Comparison of ENCODE assay signal across 25 cellular contexts in the genomic region with DNA sequence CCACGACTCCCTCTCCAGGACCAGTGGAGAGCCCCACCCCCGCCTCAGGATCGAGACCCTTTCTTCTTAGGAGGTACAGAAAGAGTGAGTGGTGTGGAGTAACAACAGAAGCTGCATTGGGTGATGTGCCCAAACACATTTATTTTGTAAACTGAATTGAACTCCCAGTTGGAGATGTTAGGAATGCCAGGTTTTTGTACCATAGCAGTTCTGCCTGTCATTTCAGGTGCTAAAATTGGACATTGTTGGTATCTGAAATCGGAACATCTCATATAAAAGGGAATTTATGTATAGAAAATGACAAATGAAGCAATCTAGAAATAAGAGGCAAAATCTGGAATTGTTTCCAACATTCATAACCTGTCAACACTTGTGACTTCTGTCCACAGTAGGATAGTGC.
A peak's percentile ranks its signal among the peaks of the same experiment; 100 is the strongest.
DNase-seq lines count a peak whose midpoint lies in the region; ATAC-seq and TF ChIP-seq lines count a peak whose summit lies in the region.
"Had no signal": no experiment of that assay in that cellular context is flagged by ENCODE, and none has a peak within 500 bp of the region (broad histone marks: within the 10 kb centered on the region; RNA-seq: fewer than 3 reads in every experiment).

No MANE protein-coding gene starts in this region.

- H3K27ac ChIP-seq in naive thymus-derived CD4-positive, alpha-beta T cell (ENCODE audit: low read depth, low read length), result no peak overlapping the region
- no peak overlapping the region for H3K27ac ChIP-seq in lower lobe of right lung
- no peak overlapping the region for H3K27ac ChIP-seq in SJCRH30
- H3K27ac ChIP-seq: 22Rv1, C4-2B, GM23248 had no signal

- H3K27ac Mint-ChIP-seq in activated CD8-positive, alpha-beta T cell treated with anti-CD3 and anti-CD28 coated beads for 36 hours, result peak overlapping the region; percentile 48
- H3K27ac Mint-ChIP-seq in activated CD8-positive, alpha-beta T cell treated with anti-CD3 and anti-CD28 coated beads, Interleukin-2, amount 10 ng/mL, durations not matched to agents 7 days and 5 days, result no peak overlapping the region
- peak overlapping the region; percentile 65 for H3K27ac Mint-ChIP-seq in activated naive CD8-positive, alpha-beta T cell treated with anti-CD3 and anti-CD28 coated beads for 36 hours
- peak overlapping the region in 5 of 9 donors; percentile 36 to 71 (median 67) for H3K27ac Mint-ChIP-seq in naive thymus-derived CD4-positive, alpha-beta T cell

- H3K36me3 Mint-ChIP-seq in activated CD8-positive, alpha-beta T cell treated with anti-CD3 and anti-CD28 coated beads for 36 hours (ENCODE audit: low read depth), result peaks cover 54% of the 10 kb centered on the region
- H3K36me3 Mint-ChIP-seq in activated CD8-positive, alpha-beta T cell treated with anti-CD3 and anti-CD28 coated beads, Interleukin-2, amount 10 ng/mL, durations not matched to agents 7 days and 5 days (ENCODE audit: low read depth), result peaks cover 64% of the 10 kb centered on the region
- H3K36me3 Mint-ChIP-seq in activated naive CD8-positive, alpha-beta T cell treated with anti-CD3 and anti-CD28 coated beads for 36 hours, result peaks cover 43% of the 10 kb centered on the region
- peaks cover 3 to 35% (median 17%) of the 10 kb centered on the region in 5 donors for H3K36me3 Mint-ChIP-seq in naive thymus-derived CD4-positive, alpha-beta T cell

- intact Hi-C loops in activated CD8-positive, alpha-beta T cell treated with anti-CD3 and anti-CD28 coated beads for 36 hours (cut with micrococcal nuclease), result loop anchor here (10.0 kb wide), 1 partner anchor 143 kb away; no protein-coding TSS in a partner anchor
- intact Hi-C loops in naive thymus-derived CD4-positive, alpha-beta T cell (cut with micrococcal nuclease), result loop anchor here in 1 of 2 donors (5.0 kb wide), 2 partner anchors 90 to 825 kb away; no protein-coding TSS in a partner anchor
- intact Hi-C loops in lower lobe of right lung (cut with DNase I), result no loop called here

- no peak for ATAC-seq in activated CD8-positive, alpha-beta T cell treated with anti-CD3 and anti-CD28 coated beads for 36 hours
- ATAC-seq in activated CD8-positive, alpha-beta T cell treated with anti-CD3 and anti-CD28 coated beads, Interleukin-2, amount 10 ng/mL, durations not matched to agents 7 days and 5 days, result no peak
- no peak for ATAC-seq in naive thymus-derived CD4-positive, alpha-beta T cell
- no peak for ATAC-seq in lower lobe of right lung

- no peaks in the 10 kb centered on the region for H3K9me3 Mint-ChIP-seq in activated CD8-positive, alpha-beta T cell treated with anti-CD3 and anti-CD28 coated beads for 36 hours
- H3K9me3 Mint-ChIP-seq in activated CD8-positive, alpha-beta T cell treated with anti-CD3 and anti-CD28 coated beads, Interleukin-2, amount 10 ng/mL, durations not matched to agents 7 days and 5 days (ENCODE audit: insufficient read depth), result no peaks in the 10 kb centered on the region
- no peaks in the 10 kb centered on the region for H3K9me3 Mint-ChIP-seq in activated naive CD8-positive, alpha-beta T cell treated with anti-CD3 and anti-CD28 coated beads for 36 hours
- H3K9me3 Mint-ChIP-seq in naive thymus-derived CD4-positive, alpha-beta T cell, result no peaks in the 10 kb centered on the region

- TF ChIP-seq CTCF in activated CD8-positive, alpha-beta T cell treated with anti-CD3 and anti-CD28 coated beads for 36 hours (IDR thresholded peaks at IDR 0.05), result no peak
- TF ChIP-seq CTCF in lower lobe of right lung (IDR thresholded peaks at IDR 0.05), result no peak

- peaks cover 0 to 15% of the 10 kb centered on the region in 2 donors for H3K4me1 ChIP-seq in naive thymus-derived CD4-positive, alpha-beta T cell (ENCODE audit: control insufficient read depth in 2 of 2, insufficient read depth in 2 of 2, low read length in 2 of 2)
- peaks cover under 1% of the 10 kb centered on the region for H3K4me1 ChIP-seq in lower lobe of right lung
- no peaks in the 10 kb centered on the region for H3K4me1 ChIP-seq in SJCRH30

- POLR2A ChIA-PET in activated CD8-positive, alpha-beta T cell treated with anti-CD3 and anti-CD28 coated beads for 36 hours (lab: Charles Lee), result no interaction called here
- POLR2A ChIA-PET in activated CD8-positive, alpha-beta T cell treated with anti-CD3 and anti-CD28 coated beads, Interleukin-2, amount 10 ng/mL, durations not matched to agents 7 days and 5 days (lab: Charles Lee), result no interaction called here
- POLR2A ChIA-PET in naive thymus-derived CD4-positive, alpha-beta T cell (lab: Charles Lee), result no interaction called here

- CTCF ChIA-PET in activated CD8-positive, alpha-beta T cell treated with anti-CD3 and anti-CD28 coated beads for 36 hours (lab: Charles Lee), result interaction anchor here (1.1 to 2.1 kb wide), 3 partner anchors 30 to 393 kb away, joined by 3 to 8 read pairs (median 3); no protein-coding TSS in a partner anchor
- CTCF ChIA-PET in activated CD8-positive, alpha-beta T cell treated with anti-CD3 and anti-CD28 coated beads, Interleukin-2, amount 10 ng/mL, durations not matched to agents 7 days and 5 days (lab: Charles Lee), result interaction anchor here (1.1 to 4.0 kb wide), 5 partner anchors 9 to 141 kb away, joined by 3 to 25 read pairs (median 12); no protein-coding TSS in a partner anchor
- CTCF ChIA-PET in naive thymus-derived CD4-positive, alpha-beta T cell (lab: Charles Lee), result interaction anchor here (1.2 kb wide), 1 partner anchor 139 kb away, joined by 4 read pairs; no protein-coding TSS in a partner anchor

- in situ Hi-C loops in G401 (cut with HindIII; ENCODE audit: low sequenced_read_pairs), result no loop called here

- no peak overlapping the region for H3K4me3 ChIP-seq in naive thymus-derived CD4-positive, alpha-beta T cell (ENCODE audit: low read length)
- H3K4me3 ChIP-seq in lower lobe of right lung (no peak overlapping the region), SJCRH30 (no peak overlapping the region)
- H3K4me3 ChIP-seq: GM23248, K562 had no signal

- H3K9me3 ChIP-seq in naive thymus-derived CD4-positive, alpha-beta T cell (ENCODE audit: control insufficient read depth in 2 of 3, low read length in 3 of 3), result no peaks in the 10 kb centered on the region
- H3K9me3 ChIP-seq in lower lobe of right lung (no peaks in the 10 kb centered on the region), SJCRH30 (replicated peaks) (no peaks in the 10 kb centered on the region)

- H3K36me3 ChIP-seq in naive thymus-derived CD4-positive, alpha-beta T cell (ENCODE audit: control insufficient read depth in 2 of 3, insufficient read depth in 3 of 3, low read length in 3 of 3), result peaks cover 7 to 38% (median 19%) of the 10 kb centered on the region in 3 experiments
- H3K36me3 ChIP-seq in lower lobe of right lung (peaks cover 56% of the 10 kb centered on the region), SJCRH30 (peaks cover 41% of the 10 kb centered on the region)

- no peaks in the 10 kb centered on the region for H3K27me3 ChIP-seq in naive thymus-derived CD4-positive, alpha-beta T cell (ENCODE audit: control insufficient read depth in 2 of 2, insufficient read depth in 2 of 2, low read length in 2 of 2)
- H3K27me3 ChIP-seq in lower lobe of right lung (ENCODE audit: low read depth) (no peaks in the 10 kb centered on the region), SJCRH30 (no peaks in the 10 kb centered on the region)

- H3K4me1 Mint-ChIP-seq in activated CD8-positive, alpha-beta T cell treated with anti-CD3 and anti-CD28 coated beads for 36 hours (ENCODE audit: low read depth), result peaks cover 78% of the 10 kb centered on the region
- peaks cover 72% of the 10 kb centered on the region for H3K4me1 Mint-ChIP-seq in activated CD8-positive, alpha-beta T cell treated with anti-CD3 and anti-CD28 coated beads, Interleukin-2, amount 10 ng/mL, durations not matched to agents 7 days and 5 days (ENCODE audit: low read depth)
- H3K4me1 Mint-ChIP-seq in activated naive CD8-positive, alpha-beta T cell treated with anti-CD3 and anti-CD28 coated beads for 36 hours, result peaks cover 71% of the 10 kb centered on the region
- H3K4me1 Mint-ChIP-seq in naive thymus-derived CD4-positive, alpha-beta T cell, result peaks cover 27 to 78% (median 56%) of the 10 kb centered on the region in 7 donors

- no peak for DNase-seq in activated CD8-positive, alpha-beta T cell treated with anti-CD3 and anti-CD28 coated beads for 36 hours
- no peak for DNase-seq in activated CD8-positive, alpha-beta T cell treated with anti-CD3 and anti-CD28 coated beads, Interleukin-2, amount 10 ng/mL, durations not matched to agents 7 days and 5 days
- DNase-seq in G401 (ENCODE audit: low spot score), result peak; percentile 72
- no peak for DNase-seq in activated naive CD8-positive, alpha-beta T cell treated with anti-CD3 and anti-CD28 coated beads for 36 hours
- no peak for DNase-seq in naive thymus-derived CD4-positive, alpha-beta T cell
- DNase-seq in lower lobe of right lung, result no peak
- no peak for DNase-seq in NK-92 treated with Interleukin-12 subunit alpha and Interleukin-12 subunit beta, amount 100 ng/mL, for 24 hours (lab: John Stamatoyannopoulos, UW)
- no peak for DNase-seq in SJCRH30
- DNase-seq: DMS153, GM23248, HCEC 1CT, Kasumi-1, MV-4-11, NCI-H1105, NCI-H1436 treated with DMSO at 0.1 percent for 48 hours, NCI-H1930, NCI-H446, NCI-H526, NCI-H82, Right ventricle myocardium superior, RPMI8226 had no signal

- H3K27me3 Mint-ChIP-seq in activated CD8-positive, alpha-beta T cell treated with anti-CD3 and anti-CD28 coated beads for 36 hours, result no peaks in the 10 kb centered on the region
- no peaks in the 10 kb centered on the region for H3K27me3 Mint-ChIP-seq in activated CD8-positive, alpha-beta T cell treated with anti-CD3 and anti-CD28 coated beads, Interleukin-2, amount 10 ng/mL, durations not matched to agents 7 days and 5 days (ENCODE audit: low read depth)
- no peaks in the 10 kb centered on the region for H3K27me3 Mint-ChIP-seq in activated naive CD8-positive, alpha-beta T cell treated with anti-CD3 and anti-CD28 coated beads for 36 hours
- no peaks in the 10 kb centered on the region for H3K27me3 Mint-ChIP-seq in naive thymus-derived CD4-positive, alpha-beta T cell
- H3K27me3 Mint-ChIP-seq: B cell had no signal

- no peak overlapping the region for H3K4me3 Mint-ChIP-seq in activated CD8-positive, alpha-beta T cell treated with anti-CD3 and anti-CD28 coated beads for 36 hours
- H3K4me3 Mint-ChIP-seq in activated CD8-positive, alpha-beta T cell treated with anti-CD3 and anti-CD28 coated beads, Interleukin-2, amount 10 ng/mL, durations not matched to agents 7 days and 5 days, result no peak overlapping the region
- no peak overlapping the region for H3K4me3 Mint-ChIP-seq in activated naive CD8-positive, alpha-beta T cell treated with anti-CD3 and anti-CD28 coated beads for 36 hours
- H3K4me3 Mint-ChIP-seq in naive thymus-derived CD4-positive, alpha-beta T cell, result no peak overlapping the region
- H3K4me3 Mint-ChIP-seq: B cell had no signal
